In genomic region chr12:28742791-28743190, GRCh38 we compare ENCODE assay signal across 25 cellular contexts.
DNase-seq lines count a peak whose midpoint lies in the region; ATAC-seq, FAIRE-seq and TF ChIP-seq lines count a peak whose summit lies in the region.
"Had no signal": no experiment of that assay in that cellular context is flagged by ENCODE, and none has a peak within 500 bp of the region (broad histone marks: within the 10 kb centered on the region; RNA-seq: fewer than 3 reads in every experiment).

No MANE protein-coding gene starts in this region.

- H3K14ac ChIP-seq in H9 (ENCODE audit: insufficient read depth, low read length): no peak overlapping the region

- H4K91ac ChIP-seq in H9 (ENCODE audit: insufficient read length, low read depth, low read length): no peak overlapping the region

- H3K9me2 ChIP-seq in GM23338 (ENCODE audit: insufficient read depth): peaks cover 5% of the 10 kb centered on the region; the same call in 1 of the 2 replicates

- H3K56ac ChIP-seq in H9 (ENCODE audit: insufficient read length, low read depth, low read length): no peak overlapping the region

- H3K9ac ChIP-seq in astrocyte (ENCODE audit: low read length) (no peak overlapping the region), H9 (ENCODE audit: extremely low read depth, insufficient read length, low read length) (no peak overlapping the region)

- no peaks in the 10 kb centered on the region for H3K27me3 Mint-ChIP-seq in GM23338 (ENCODE audit: insufficient read depth, low read depth, poor library complexity)
- H3K27me3 Mint-ChIP-seq in astrocyte (ENCODE audit: low read depth, unreplicated experiment): no peaks in the 10 kb centered on the region
- H3K27me3 Mint-ChIP-seq in H9 (ENCODE audit: low read depth): no peaks in the 10 kb centered on the region; the same call in 1 of the 2 replicates
- H3K27me3 Mint-ChIP-seq: naive B cell had no signal

- no peak for FAIRE-seq in astrocyte (lab: Jason Lieb, UNC)
- FAIRE-seq: A549 had no signal

- H3F3A ChIP-seq in GM23338 (replicated peaks; ENCODE audit: low read depth): no peaks in the 10 kb centered on the region

- no peaks in the 10 kb centered on the region for H3K23me2 ChIP-seq in H9 (ENCODE audit: insufficient read length, low read depth, low read length, poor library complexity, severe bottlenecking)

- H4K5ac ChIP-seq in H9 (ENCODE audit: insufficient read length, low read depth, low read length): no peak overlapping the region

- H3K36me3 ChIP-seq in GM23338 (ENCODE audit: insufficient read depth) (no peaks in the 10 kb centered on the region), astrocyte (ENCODE audit: insufficient read depth, low read length) (no peaks in the 10 kb centered on the region), A673 (ENCODE audit: insufficient read depth, low read length, poor library complexity, severe bottlenecking) (no peaks in the 10 kb centered on the region)
- H3K36me3 ChIP-seq: MG63, right atrium auricular region, suprapubic skin had no signal

- CTCF ChIA-PET in A673 (lab: Charles Lee): no interaction called here

- H4K20me1 ChIP-seq in GM23338 (replicated peaks; ENCODE audit: insufficient read depth): no peaks in the 10 kb centered on the region
- H4K20me1 ChIP-seq in astrocyte (ENCODE audit: insufficient read depth, low read length): no peaks in the 10 kb centered on the region
- H4K20me1 ChIP-seq in H9 (ENCODE audit: control insufficient read depth, insufficient read depth, insufficient read length): no peaks in the 10 kb centered on the region

- H3K27me3 ChIP-seq in GM23338 (ENCODE audit: insufficient read depth) (no peaks in the 10 kb centered on the region), astrocyte (ENCODE audit: insufficient read depth, low read length) (no peaks in the 10 kb centered on the region), A673 (replicated peaks; ENCODE audit: insufficient read depth, low read depth, low read length, poor library complexity) (no peaks in the 10 kb centered on the region), H9 (ENCODE audit: insufficient read depth, low read length) (no peaks in the 10 kb centered on the region)
- H3K27me3 ChIP-seq: MG63, right atrium auricular region, suprapubic skin had no signal

- H2BK120ac ChIP-seq in H9 (ENCODE audit: low read depth, low read length, poor library complexity, severe bottlenecking): no peak overlapping the region

- H2BK20ac ChIP-seq in H9 (ENCODE audit: low read depth, low read length, poor library complexity, severe bottlenecking): no peak overlapping the region

- H2BK5ac ChIP-seq in H9 (ENCODE audit: insufficient read length, low read length): no peak overlapping the region

- no peak overlapping the region for H3T11ph ChIP-seq in H9 (ENCODE audit: low read length)

- H2AFZ ChIP-seq in GM23338 (peak overlapping the region; percentile 80; the same call in 1 of the 2 replicates), astrocyte (ENCODE audit: low read depth, low read length) (no peak overlapping the region), H9 (ENCODE audit: low read length) (no peak overlapping the region)

- DNase-seq in A172 (ENCODE audit: low spot score) (peak; percentile 1), GM23338 (ENCODE audit: low spot score) (no peak), astrocyte (ENCODE audit: low read depth) (peak; percentile 12), hepatic stellate cell (ENCODE audit: low spot score) (peak; percentile 5), A673 (ENCODE audit: low spot score) (no peak), H9 (no peak)
- DNase-seq: activated CD4-positive, alpha-beta T cell treated with anti-CD3 and anti-CD28 coated beads for 36 hours; activated naive CD4-positive, alpha-beta T cell treated with anti-CD3 and anti-CD28 coated beads, Interleukin-2, amount 50 U/mL, for 16 hours; cortex of kidney; DMS153; hippocampal formation; islet precursor cell; MG63; naive B cell; NCI-H1436; NCI-H526; SHP77; stimulated activated CD4-positive, alpha-beta T cell treated with anti-CD3 and anti-CD28 coated beads, Interleukin-15, amount 100 ng/mL, for 24 hours; T-cell had no signal

- H3K27ac ChIP-seq in GM23338 (ENCODE audit: low read depth) (no peak overlapping the region), astrocyte (ENCODE audit: low read depth, low read length) (no peak overlapping the region), A673 (ENCODE audit: low read depth, low read length, poor library complexity, severe bottlenecking) (no peak overlapping the region), H9 (ENCODE audit: insufficient read length, low read depth, low read length) (no peak overlapping the region)
- H3K27ac ChIP-seq: A549, right atrium auricular region, suprapubic skin had no signal

- no peaks in the 10 kb centered on the region for H3K4me1 ChIP-seq in GM23338 (ENCODE audit: insufficient read depth)
- H3K4me1 ChIP-seq in astrocyte (ENCODE audit: insufficient read depth, low read length): no peaks in the 10 kb centered on the region
- no peaks in the 10 kb centered on the region for H3K4me1 ChIP-seq in A673 (ENCODE audit: insufficient read depth, low read length, poor library complexity, severe bottlenecking)
- H3K4me1 ChIP-seq in H9 (ENCODE audit: insufficient read depth, low read length): no peaks in the 10 kb centered on the region
- H3K4me1 ChIP-seq: A549, right atrium auricular region, suprapubic skin had no signal

- H3K4me3 ChIP-seq in GM23338: no peak overlapping the region
- H3K4me3 ChIP-seq in astrocyte (ENCODE audit: insufficient read depth, low read depth, low read length): no peak overlapping the region
- H3K4me3 ChIP-seq in A673 (ENCODE audit: low read depth, low read length, poor library complexity, severe bottlenecking): no peak overlapping the region
- H3K4me3 ChIP-seq: A549, MG63, right atrium auricular region, suprapubic skin had no signal

- H3K4me2 ChIP-seq in GM23338 (no peak overlapping the region), astrocyte (ENCODE audit: low read length) (no peak overlapping the region), H9 (ENCODE audit: insufficient read depth, insufficient read length, low read length) (no peak overlapping the region)
- H3K4me2 ChIP-seq: A549 had no signal

- ATAC-seq in GM23338: no peak
- ATAC-seq in GM21526 (IDR thresholded peaks at IDR 0.05; ENCODE audit: low FRiP score, unreplicated experiment): no peak
- ATAC-seq in GM18858 (IDR thresholded peaks at IDR 0.05; ENCODE audit: unreplicated experiment): no peak
- ATAC-seq: A549; activated CD4-positive, alpha-beta T cell treated with anti-CD3 and anti-CD28 coated beads for 36 hours; T-cell had no signal

- H3K27ac Mint-ChIP-seq in GM23338 (no peak overlapping the region), astrocyte (ENCODE audit: unreplicated experiment) (peak overlapping the region; percentile 8), H9 (no peak overlapping the region)
- H3K27ac Mint-ChIP-seq: activated CD4-positive, alpha-beta T cell treated with anti-CD3 and anti-CD28 coated beads for 36 hours; naive B cell; T-cell had no signal

- no peaks in the 10 kb centered on the region for H3K9me3 ChIP-seq in astrocyte (ENCODE audit: insufficient read depth, low read depth, low read length)
- no peaks in the 10 kb centered on the region for H3K9me3 ChIP-seq in A673 (ENCODE audit: low read depth, low read length, poor library complexity, severe bottlenecking)
- H3K9me3 ChIP-seq in H9 (ENCODE audit: control insufficient read depth, low read depth, low read length): no peaks in the 10 kb centered on the region
- H3K9me3 ChIP-seq: A549, MG63, suprapubic skin had no signal

- H3K79me2 ChIP-seq in GM23338 (replicated peaks; ENCODE audit: insufficient read depth) (no peaks in the 10 kb centered on the region), astrocyte (ENCODE audit: insufficient read depth, low read length) (no peaks in the 10 kb centered on the region), H9 (ENCODE audit: insufficient read depth, low read length) (no peaks in the 10 kb centered on the region)

- H3K79me1 ChIP-seq in H9 (ENCODE audit: insufficient read depth, low read depth, low read length, poor library complexity, severe bottlenecking): no peaks in the 10 kb centered on the region

- H3K18ac ChIP-seq in H9 (ENCODE audit: insufficient read length, low read depth, low read length): no peak overlapping the region

- no peak overlapping the region for H2AK5ac ChIP-seq in H9 (ENCODE audit: insufficient read length, low read length)

- H3K4ac ChIP-seq in H9 (ENCODE audit: low read depth, low read length): no peak overlapping the region

- no peak overlapping the region for H3K23ac ChIP-seq in H9 (ENCODE audit: insufficient read length, low read depth, low read length)

- BruUV-seq in A673 (replicated peaks; lab: Mats Ljungman, UMichigan): no TSS peak

- no peaks in the 10 kb centered on the region for H3K9me3 Mint-ChIP-seq in GM23338
- H3K9me3 Mint-ChIP-seq in astrocyte (ENCODE audit: unreplicated experiment): peaks cover 2% of the 10 kb centered on the region
- no peaks in the 10 kb centered on the region; a peak in 2 of 5 replicates for H3K9me3 Mint-ChIP-seq in H9

- intact Hi-C loops in A673 (cut with micrococcal nuclease; ENCODE audit: unreplicated experiment): no loop called here

- H2BK15ac ChIP-seq in H9 (ENCODE audit: low read depth, low read length): no peak overlapping the region

- H3K36me3 Mint-ChIP-seq in GM23338 (ENCODE audit: low read depth) (no peaks in the 10 kb centered on the region; the same call in 2 of the 3 replicates), astrocyte (ENCODE audit: low read depth, unreplicated experiment) (no peaks in the 10 kb centered on the region), H9 (ENCODE audit: insufficient read depth in 1 of 3, low read depth in 3 of 3) (0 out of 7 replicates have a peak, but pooled peaks cover 0 to 3% (median 0%) of the 10 kb centered on the region in 3 experiments)
- H3K36me3 Mint-ChIP-seq: CD14-positive monocyte, naive B cell, T-cell had no signal

- H3K4me3 Mint-ChIP-seq in GM23338 (no peak overlapping the region), astrocyte (ENCODE audit: unreplicated experiment) (no peak overlapping the region), H9 (no peak overlapping the region)
- H3K4me3 Mint-ChIP-seq: activated CD4-positive, alpha-beta T cell treated with anti-CD3 and anti-CD28 coated beads for 36 hours; CD14-positive monocyte; naive B cell; T-cell had no signal

- TF ChIP-seq CTCF in GM23338 (conservative IDR thresholded peaks at IDR 0.05; ENCODE audit: low read depth in 2 of 2): no peak
- TF ChIP-seq CTCF in astrocyte (IDR thresholded peaks at IDR 0.05; ENCODE audit: insufficient read depth, low read depth, low read length): no peak
- TF ChIP-seq CTCF in A673 (conservative IDR thresholded peaks at IDR 0.05; ENCODE audit: low read depth, low read length): no peak
- no peak for TF ChIP-seq CTCF in H9 (conservative IDR thresholded peaks at IDR 0.05)

- H4K8ac ChIP-seq in H9 (replicated peaks; ENCODE audit: insufficient read length, low read depth, low read length): no peak overlapping the region

- H3K4me1 Mint-ChIP-seq in GM23338: no peaks in the 10 kb centered on the region
- H3K4me1 Mint-ChIP-seq in astrocyte (ENCODE audit: low read depth, unreplicated experiment): peaks cover 4% of the 10 kb centered on the region
- peaks cover 3 to 5% of the 10 kb centered on the region in 2 experiments for H3K4me1 Mint-ChIP-seq in H9
- H3K4me1 Mint-ChIP-seq: activated CD4-positive, alpha-beta T cell treated with anti-CD3 and anti-CD28 coated beads for 36 hours; CD14-positive monocyte; naive B cell; T-cell had no signal

- POLR2A ChIA-PET in A673 (lab: Charles Lee; ENCODE audit: low non-redundant PET): no interaction called here

- H2BK12ac ChIP-seq in H9 (ENCODE audit: insufficient read length, low read depth, low read length): no peak overlapping the region

Comparison
In these comparisons a context has a peak if more than half of its experiments do, and no peak if none do; other contexts are left out.
1. DNase-seq: peak in A172 (single experiment), astrocyte (single experiment) and hepatic stellate cell (single experiment); none in GM23338 (single experiment), A673 (single experiment) and H9 (single experiment).